ENCODE assay signal across 9 cellular contexts in genomic region chr3:55180936-55181535, GRCh38.
DNase-seq lines count a peak whose midpoint lies in the region; ATAC-seq and TF ChIP-seq lines count a peak whose summit lies in the region.
"Had no signal": no experiment of that assay in that cellular context is flagged by ENCODE, and none has a peak within 500 bp of the region (broad histone marks: within the 10 kb centered on the region; RNA-seq: fewer than 3 reads in every experiment).

No MANE protein-coding gene starts in this region.

- TF ChIP-seq CTCF in spleen (IDR thresholded peaks at IDR 0.05 in 8 of 11, conservative IDR thresholded peaks at IDR 0.05 in 3 of 11), result peak in 9 of 11 experiments; percentile 28 to 71 (median 58)

- DNase-seq in COLO829 (ENCODE audit: low spot score) (peak; percentile 72), HEK293T (ENCODE audit: extremely low spot score) (peak; percentile 38), SK-N-MC (ENCODE audit: low read depth, low spot score) (peak; percentile 12), fibroblast of the conjunctiva (ENCODE audit: low read depth) (peak; percentile 21), spleen (no peak), NCI-H2029 treated with DMSO at 0.1 percent for 48 hours (lab: John Stamatoyannopoulos, UW) (no peak)

- no peaks in the 10 kb centered on the region for H3K4me1 ChIP-seq in spleen

- H3K27me3 ChIP-seq in spleen (replicated peaks in 1 of 7), result peaks cover 0 to 6% (median 0%) of the 10 kb centered on the region in 7 donors

- TF ChIP-seq POLR2A in spleen (IDR thresholded peaks at IDR 0.05), result no peak

- H3K4me3 ChIP-seq in SK-N-MC (no peak overlapping the region), spleen (no peak overlapping the region)

- H3K36me3 ChIP-seq in SK-N-MC (ENCODE audit: insufficient read depth, low read length), result no peaks in the 10 kb centered on the region
- H3K36me3 ChIP-seq in spleen, result no peaks in the 10 kb centered on the region

- CTCF ChIA-PET in HEK293T (lab: Yijun Ruan, JAX), result interaction anchor here (0.6 to 1.5 kb wide), 6 partner anchors 10 to 174 kb away, joined by 3 to 9 read pairs (median 4); no protein-coding TSS in a partner anchor

- H3K27ac ChIP-seq in SK-N-MC (no peak overlapping the region), spleen (no peak overlapping the region)

- ATAC-seq in HG03521 (IDR thresholded peaks at IDR 0.05; ENCODE audit: unreplicated experiment) (no peak), GM18517 (IDR thresholded peaks at IDR 0.05; ENCODE audit: unreplicated experiment) (no peak)
- ATAC-seq: stimulated activated naive CD8-positive, alpha-beta T cell treated with anti-CD3 and anti-CD28 coated beads, Interleukin-15, amount 100 ng/mL, for 72 hours had no signal

- H3K9ac ChIP-seq in SK-N-MC (ENCODE audit: insufficient read length), result no peak overlapping the region

- intact Hi-C loops in spleen (cut with DNase I; ENCODE audit: low total_unique reads), result loop anchor here (10.0 kb wide), 1 partner anchor 306 kb away; no protein-coding TSS in a partner anchor

- H3K9me3 ChIP-seq in SK-N-MC (ENCODE audit: low read depth, low read length), result no peaks in the 10 kb centered on the region
- no peaks in the 10 kb centered on the region for H3K9me3 ChIP-seq in spleen

- POLR2A ChIA-PET in HEK293T (lab: Yijun Ruan, JAX), result no interaction called here

- 33 to 36% (median 34%) methylated on average over 6 of the region's 6 CpGs for WGBS in spleen, 5 donors

TF ChIP-seq in HEK293T, 16 proteins besides CTCF, POLR2A, EP300 and RAD21:
- TF ChIP-seq BHLHE40 (IDR thresholded peaks at IDR 0.05; ENCODE audit: borderline replicate concordance), result no peak
- no peak for TF ChIP-seq FOXA1 (IDR thresholded peaks at IDR 0.05)
- TF ChIP-seq ARNT (IDR thresholded peaks at IDR 0.05), result no peak
- no peak for TF ChIP-seq NFRKB (IDR thresholded peaks at IDR 0.05)
- no peak for TF ChIP-seq SUZ12 (IDR thresholded peaks at IDR 0.05)
- TF ChIP-seq, protein P1, sequence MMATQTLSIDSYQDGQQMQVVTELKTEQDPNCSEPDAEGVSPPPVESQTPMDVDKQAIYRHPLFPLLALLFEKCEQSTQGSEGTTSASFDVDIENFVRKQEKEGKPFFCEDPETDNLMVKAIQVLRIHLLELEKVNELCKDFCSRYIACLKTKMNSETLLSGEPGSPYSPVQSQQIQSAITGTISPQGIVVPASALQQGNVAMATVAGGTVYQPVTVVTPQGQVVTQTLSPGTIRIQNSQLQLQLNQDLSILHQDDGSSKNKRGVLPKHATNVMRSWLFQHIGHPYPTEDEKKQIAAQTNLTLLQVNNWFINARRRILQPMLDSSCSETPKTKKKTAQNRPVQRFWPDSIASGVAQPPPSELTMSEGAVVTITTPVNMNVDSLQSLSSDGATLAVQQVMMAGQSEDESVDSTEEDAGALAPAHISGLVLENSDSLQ (IDR thresholded peaks at IDR 0.05), result no peak
- no peak for TF ChIP-seq SP1 (IDR thresholded peaks at IDR 0.05)
- no peak for TF ChIP-seq HDGF (IDR thresholded peaks at IDR 0.05; ENCODE audit: borderline replicate concordance)
- TF ChIP-seq ZNF384 (IDR thresholded peaks at IDR 0.05), result no peak
- no peak for TF ChIP-seq FOXK2 (IDR thresholded peaks at IDR 0.05)
- TF ChIP-seq CTBP1 (IDR thresholded peaks at IDR 0.05; ENCODE audit: borderline replicate concordance), result no peak
- no peak for TF ChIP-seq L3MBTL2 (conservative IDR thresholded peaks at IDR 0.05)
- TF ChIP-seq TARDBP (IDR thresholded peaks at IDR 0.05), result no peak
- no peak for TF ChIP-seq ELF4 (IDR thresholded peaks at IDR 0.05)
- TF ChIP-seq FOXM1 (IDR thresholded peaks at IDR 0.05; ENCODE audit: borderline replicate concordance), result no peak
- no peak for TF ChIP-seq LEF1 (IDR thresholded peaks at IDR 0.05; ENCODE audit: borderline replicate concordance)

Comparison
In these comparisons a context has a peak if more than half of its experiments do, and no peak if none do; other contexts are left out.
1. DNase-seq: peak in COLO829 (single experiment), HEK293T (single experiment), SK-N-MC (single experiment) and fibroblast of the conjunctiva (single experiment); none in spleen (single experiment) and NCI-H2029 treated with DMSO at 0.1 percent for 48 hours (single experiment).